ENCODE assay signal across 7 cellular contexts in the genomic region with DNA sequence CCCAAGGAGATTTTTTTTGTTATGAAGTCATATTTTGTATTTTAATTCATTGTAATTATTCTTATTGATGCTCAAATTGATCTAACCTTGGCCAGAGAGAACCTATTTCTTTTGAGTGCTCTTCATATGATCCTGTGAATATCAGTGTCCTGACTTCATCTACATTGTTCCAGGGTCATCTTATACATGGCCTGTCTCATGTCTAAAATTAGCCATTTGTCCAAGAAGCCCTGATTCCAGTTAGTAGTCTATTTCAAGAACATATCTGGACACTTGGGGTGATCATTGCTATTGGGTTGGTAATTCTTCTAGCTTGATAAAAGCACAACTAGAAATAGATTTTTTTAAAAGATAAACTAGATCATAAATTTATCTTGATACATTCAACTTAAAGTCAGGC.
"Had no signal": no experiment of that assay in that cellular context is flagged by ENCODE, and none has a peak within 500 bp of the region (broad histone marks: within the 10 kb centered on the region; RNA-seq: fewer than 3 reads in every experiment).

No MANE protein-coding gene starts in this region.

- ATAC-seq: HepG2, K562 had no signal

- H3K27ac ChIP-seq: HL-60 had no signal

- FAIRE-seq: HepG2, HTR-8/SVneo, K562 had no signal

- H3K4me3 ChIP-seq: K562 had no signal

- DNase-seq: IMR-90, KBM-7, KG1 had no signal
